13 cellular contexts compared by ENCODE assay signal in the genomic region with DNA sequence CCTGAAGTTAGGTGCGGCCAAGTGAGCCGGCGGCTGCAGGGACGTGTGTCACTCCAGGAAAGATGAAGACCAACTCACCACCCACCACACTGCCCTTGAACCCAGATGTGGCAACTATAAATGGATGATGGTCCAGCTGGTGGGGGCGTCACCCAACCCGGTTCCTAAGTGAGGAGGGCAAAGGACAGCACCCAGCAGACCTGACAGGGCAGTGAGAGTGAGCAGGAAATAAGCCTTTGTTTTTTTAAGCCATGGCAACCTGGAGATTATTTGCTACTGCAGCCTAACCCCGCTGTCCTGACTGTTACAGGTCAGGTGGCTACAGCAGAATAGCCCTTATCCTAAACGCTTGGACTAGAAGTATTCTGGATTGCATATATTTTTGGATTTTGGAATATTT.
"Had no signal": no experiment of that assay in that cellular context is flagged by ENCODE, and none has a peak within 500 bp of the region (broad histone marks: within the 10 kb centered on the region; RNA-seq: fewer than 3 reads in every experiment).

No MANE protein-coding gene starts in this region.

- H3K36me3 ChIP-seq: ascending aorta, heart left ventricle, neural progenitor cell, upper lobe of right lung had no signal

- H3K4me3 ChIP-seq: ascending aorta, heart left ventricle, neural progenitor cell, upper lobe of right lung had no signal

- DNase-seq: activated CD4-positive, alpha-beta T cell treated with anti-CD3 and anti-CD28 coated beads, Interleukin-2, amount 10 ng/mL, durations not matched to agents 24 days and 14 days; activated naive CD4-positive, alpha-beta T cell; foreskin melanocyte; heart left ventricle; islet precursor cell; stimulated activated CD4-positive, alpha-beta T cell treated with anti-CD3 and anti-CD28 coated beads, Interleukin-1b, Interleukin-23, amount 100 ng/mL, for 48 hours; stimulated activated naive CD4-positive, alpha-beta T cell; upper lobe of right lung had no signal

- H3K9me3 ChIP-seq: ascending aorta, heart left ventricle, upper lobe of right lung had no signal

- ATAC-seq: heart left ventricle, right cardiac atrium, upper lobe of right lung, WTC11 had no signal

- FAIRE-seq: endothelial cell of umbilical vein had no signal

- H3K27ac ChIP-seq: ascending aorta, neural progenitor cell, upper lobe of right lung had no signal

- H3K4me1 ChIP-seq: ascending aorta had no signal

- H3K27me3 ChIP-seq: ascending aorta, neural progenitor cell, upper lobe of right lung had no signal
